Comparison of ENCODE assay signal across 8 cellular contexts in the genomic region with DNA sequence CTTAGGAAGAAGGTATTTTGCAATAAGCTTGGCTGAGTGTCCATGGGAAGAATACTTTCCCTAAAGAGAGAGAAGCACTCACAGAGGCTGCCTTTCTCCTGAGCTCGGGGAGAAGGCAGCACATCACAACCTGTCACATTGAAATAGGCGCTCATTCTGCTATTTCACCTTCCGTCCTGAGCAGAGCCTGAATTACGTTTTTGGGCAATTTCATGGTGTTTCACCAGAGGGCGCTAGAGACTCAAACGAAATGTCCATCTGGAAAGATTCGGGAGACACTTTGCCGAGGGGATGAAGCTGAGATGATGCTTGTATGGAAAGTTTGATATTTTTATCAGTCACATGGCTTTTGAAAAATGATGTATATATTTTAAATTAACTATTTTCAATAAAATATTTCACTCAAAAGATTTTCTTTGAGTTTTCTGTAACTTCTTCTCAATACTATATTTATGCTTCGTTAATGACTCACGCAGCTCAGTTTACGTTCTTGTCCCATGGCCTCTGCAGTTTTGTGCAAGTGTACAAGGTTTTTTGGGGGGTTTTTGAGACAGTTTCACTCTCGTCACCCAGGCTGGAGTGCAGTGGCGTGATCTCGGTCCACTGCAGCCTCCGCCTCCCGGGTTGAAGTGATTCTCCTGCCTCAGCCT. TPM values are rescaled to one million over a fixed set of nuclear protein-coding genes. Genes with fewer than 3 reads are reported as not detected.
DNase-seq lines count a peak whose midpoint lies in the region; ATAC-seq and TF ChIP-seq lines count a peak whose summit lies in the region.

No MANE protein-coding gene starts in this region.

- no peaks in the 10 kb centered on the region for H3K4me1 Mint-ChIP-seq in stimulated activated naive B cell treated with anti-CD40 and anti-IgM and Interleukin-4, amounts not matched to agents 10 μg/mL and 1 μg/mL and 100 μg/mL, for 72 hours

- peak; percentile 85 for TF ChIP-seq CTCF in epithelial cell of proximal tubule (conservative IDR thresholded peaks at IDR 0.05; ENCODE audit: low read depth, low read length)

- peaks cover 9 to 28% of the 10 kb centered on the region in 2 donors for H3K36me3 Mint-ChIP-seq in stimulated activated naive B cell treated with anti-CD40 and anti-IgM and Interleukin-4, amounts not matched to agents 10 μg/mL and 1 μg/mL and 100 μg/mL, for 72 hours

- DNase-seq in stimulated activated CD4-positive, alpha-beta T cell treated with anti-CD3 and anti-CD28 coated beads, Interleukin-15, amount 100 ng/mL, for 24 hours, result peak; percentile 51
- DNase-seq in stimulated activated CD4-positive, alpha-beta T cell treated with anti-CD3 and anti-CD28 coated beads, Interleukin-12 subunit alpha, Interleukin-12 subunit beta, amount 100 ng/mL, for 4 hours, result no peak
- DNase-seq in NCI-H1092 treated with DMSO at 0.1 percent for 48 hours (lab: John Stamatoyannopoulos, UW), result peak; percentile 51
- DNase-seq in activated CD4-positive, alpha-beta T cell treated with anti-CD3 and anti-CD28 coated beads, Interleukin-2, amount 50 U/mL, for 1 hour, result peak; percentile 43
- no peak for DNase-seq in epithelial cell of proximal tubule (ENCODE audit: low read depth)
- peak; percentile 66 for DNase-seq in myocyte (ENCODE audit: low read depth)
- no peak for DNase-seq in cerebellar nuclear complex (lab: John Stamatoyannopoulos, UW)
- no peak for DNase-seq in stimulated activated naive B cell treated with anti-CD40 and anti-IgM and Interleukin-4, amounts not matched to agents 10 μg/mL and 1 μg/mL and 100 μg/mL, for 72 hours

- H3K9me3 Mint-ChIP-seq in stimulated activated naive B cell treated with anti-CD40 and anti-IgM and Interleukin-4, amounts not matched to agents 10 μg/mL and 1 μg/mL and 100 μg/mL, for 72 hours, result no peaks in the 10 kb centered on the region

- no peak for ATAC-seq in stimulated activated naive B cell treated with anti-CD40 and anti-IgM and Interleukin-4, amounts not matched to agents 10 μg/mL and 1 μg/mL and 100 μg/mL, for 72 hours (replicated peaks)

- no peak overlapping the region for H3K4me3 Mint-ChIP-seq in stimulated activated naive B cell treated with anti-CD40 and anti-IgM and Interleukin-4, amounts not matched to agents 10 μg/mL and 1 μg/mL and 100 μg/mL, for 72 hours

- no peaks in the 10 kb centered on the region for H3K27me3 Mint-ChIP-seq in stimulated activated naive B cell treated with anti-CD40 and anti-IgM and Interleukin-4, amounts not matched to agents 10 μg/mL and 1 μg/mL and 100 μg/mL, for 72 hours

- no peak overlapping the region for H3K4me3 ChIP-seq in epithelial cell of proximal tubule (ENCODE audit: low read depth, low read length)

- no peak overlapping the region for H3K27ac Mint-ChIP-seq in stimulated activated naive B cell treated with anti-CD40 and anti-IgM and Interleukin-4, amounts not matched to agents 10 μg/mL and 1 μg/mL and 100 μg/mL, for 72 hours

RNA-seq across cellular contexts. Expression of gene B4GALNT3, which starts 17.4 kb away (rescaled TPM):
- 5.0 and 7.1 TPM in 2 replicates for total RNA-seq in epithelial cell of proximal tubule
- 0.86 and 2.3 TPM in 2 replicates for total RNA-seq in myocyte
- 5.7 TPM for polyA plus RNA-seq in myocyte (2012)

RNA-seq across cellular contexts. Expression of gene CCDC77, which starts 40.9 kb away (rescaled TPM):
- total RNA-seq in epithelial cell of proximal tubule (9.5 and 14.0 TPM in 2 replicates), myocyte (9.8 and 11.5 TPM in 2 replicates)
- 4.5 TPM for polyA plus RNA-seq in myocyte (2012)

RNA-seq across cellular contexts. Expression of gene KDM5A, which starts 53.2 kb away (rescaled TPM):
- total RNA-seq in epithelial cell of proximal tubule (20.8 and 32.5 TPM in 2 replicates), myocyte (35.1 and 55.9 TPM in 2 replicates)
- 16.6 TPM for polyA plus RNA-seq in myocyte (2012)

Comparison
In these comparisons a context has a peak if more than half of its experiments do, and no peak if none do; other contexts are left out.
1. DNase-seq: peak in stimulated activated CD4-positive, alpha-beta T cell treated with anti-CD3 and anti-CD28 coated beads, Interleukin-15, amount 100 ng/mL, for 24 hours (single experiment), NCI-H1092 treated with DMSO at 0.1 percent for 48 hours (single experiment), activated CD4-positive, alpha-beta T cell treated with anti-CD3 and anti-CD28 coated beads, Interleukin-2, amount 50 U/mL, for 1 hour (single experiment) and myocyte (single experiment); none in stimulated activated CD4-positive, alpha-beta T cell treated with anti-CD3 and anti-CD28 coated beads, Interleukin-12 subunit alpha, Interleukin-12 subunit beta, amount 100 ng/mL, for 4 hours (single experiment), epithelial cell of proximal tubule (single experiment), cerebellar nuclear complex (0 of 2) and stimulated activated naive B cell treated with anti-CD40 and anti-IgM and Interleukin-4, amounts not matched to agents 10 μg/mL and 1 μg/mL and 100 μg/mL, for 72 hours (single experiment).